Comparison of ENCODE assay signal across 5 cellular contexts in the genomic region with DNA sequence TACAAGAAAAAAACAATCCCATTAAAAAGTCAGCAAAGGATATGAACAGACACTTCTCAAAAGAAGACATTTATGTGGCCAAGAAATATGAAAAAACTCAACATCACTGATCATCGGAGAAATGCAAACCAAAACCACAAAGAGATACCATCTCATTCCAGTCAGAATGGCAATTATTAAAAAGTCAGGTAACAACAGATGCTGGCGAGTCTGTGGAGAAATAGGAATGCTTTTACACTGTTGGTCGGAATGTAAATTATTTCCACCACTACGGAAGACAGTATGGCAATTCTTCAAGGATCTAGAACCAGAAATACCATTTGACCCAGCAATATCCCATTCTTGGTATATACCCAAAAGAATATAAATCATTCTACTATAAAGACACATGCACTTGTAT.
DNase-seq lines count a peak whose midpoint lies in the region; TF ChIP-seq lines count a peak whose summit lies in the region.
"Not testable (repeated sequence)": the region's sequence is repeated elsewhere in the genome, so short reads cannot be mapped to it uniquely, and the experiment has no call there.

No MANE protein-coding gene starts in this region.

- TF ChIP-seq RAD21 in SK-N-SH (IDR thresholded peaks at IDR 0.05; ENCODE audit: low read length) = not testable (repeated sequence)

- not testable (repeated sequence) for H3K18ac ChIP-seq in trophoblast cell (ENCODE audit: low read length)

- H3K23ac ChIP-seq in trophoblast cell (ENCODE audit: low read length) = not testable (repeated sequence)

- H2BK12ac ChIP-seq in trophoblast cell (ENCODE audit: low read length) = not testable (repeated sequence)

- peaks cover 15 to 26% of the 10 kb centered on the region in 2 experiments for H3K36me3 ChIP-seq in SK-N-SH (replicated peaks in 1 of 2; ENCODE audit: control insufficient read depth in 1 of 2, insufficient read depth in 2 of 2, low read length in 1 of 2)
- not testable (repeated sequence) for H3K36me3 ChIP-seq in mammary epithelial cell (ENCODE audit: insufficient read depth, low read length); trophoblast cell (ENCODE audit: control insufficient read depth in 1 of 2, insufficient read depth in 2 of 2, low read length in 2 of 2)

- H3K27me3 ChIP-seq in SK-N-SH (ENCODE audit: insufficient read depth); mammary epithelial cell (ENCODE audit: insufficient read depth, low read length); trophoblast cell (ENCODE audit: insufficient read depth, low read length): not testable (repeated sequence)

- not testable (repeated sequence) for H3K27ac ChIP-seq in SK-N-SH (ENCODE audit: low read depth in 2 of 2, low read length in 1 of 2); mammary epithelial cell (ENCODE audit: insufficient read depth, low read depth, low read length); trophoblast cell (ENCODE audit: low read depth, low read length)

- H3K4ac ChIP-seq in trophoblast cell (ENCODE audit: low read depth, low read length) = not testable (repeated sequence)

- CTCF ChIA-PET in SK-N-SH (lab: Yijun Ruan, JAX); mammary epithelial cell (lab: Charles Lee; ENCODE audit: low non-redundant PET): not testable (repeated sequence)

- H2AK5ac ChIP-seq in trophoblast cell (ENCODE audit: low read length) = not testable (repeated sequence)

- DNase-seq in EH (ENCODE audit: low read depth) (peak; percentile 52), HFFc6 (peak; percentile 43), mammary epithelial cell (peak; percentile 46), trophoblast cell (peak; percentile 26 to 83)
- not testable (repeated sequence) for DNase-seq in SK-N-SH

- H2BK5ac ChIP-seq in trophoblast cell (ENCODE audit: low read depth, low read length, poor library complexity) = not testable (repeated sequence)

- 28% methylated on average over 4 of the region's 4 CpGs for WGBS in SK-N-SH (ENCODE audit: low lambda C conversion rate)
- WGBS in mammary epithelial cell (ENCODE audit: low coverage, missing lambda C conversion rate) = 7% methylated on average over 4 of the region's 4 CpGs
- WGBS in trophoblast cell (ENCODE audit: extremely low coverage, insufficient coverage, insufficient read length) = no CpG with 5 or more reads among the region's 4 CpGs

- dilution Hi-C loops in mammary epithelial cell (cut with HindIII; ENCODE audit: low sequenced_read_pairs) = not testable (repeated sequence)

- H3K14ac ChIP-seq in trophoblast cell (ENCODE audit: low read length) = not testable (repeated sequence)

- H4K91ac ChIP-seq in trophoblast cell (ENCODE audit: low read depth, low read length) = not testable (repeated sequence)

- intact Hi-C loops in mammary epithelial cell (cut with micrococcal nuclease) = not testable (repeated sequence)

- POLR2A ChIA-PET in SK-N-SH (lab: Yijun Ruan, JAX) = not testable (repeated sequence)

- not testable (repeated sequence) for BruUV-seq in mammary epithelial cell (replicated peaks; lab: Mats Ljungman, UMichigan)

- H2AFZ ChIP-seq in SK-N-SH (ENCODE audit: low read depth); mammary epithelial cell (ENCODE audit: low read depth, low read length); trophoblast cell (ENCODE audit: insufficient read depth, low read length, poor library complexity): not testable (repeated sequence)

- H3K4me1 ChIP-seq in SK-N-SH (ENCODE audit: control insufficient read depth in 1 of 2, insufficient read depth in 2 of 2, low read depth in 1 of 2, low read length in 1 of 2); mammary epithelial cell (ENCODE audit: insufficient read depth, low read length); trophoblast cell (ENCODE audit: control insufficient read depth in 1 of 2, insufficient read depth in 2 of 2, low read length in 2 of 2): not testable (repeated sequence)

- not testable (repeated sequence) for H3K27ac Mint-ChIP-seq in HFFc6

- not testable (repeated sequence) for H2BK120ac ChIP-seq in trophoblast cell (ENCODE audit: insufficient read depth, low read length, poor library complexity)

- not testable (repeated sequence) for H3K9me2 ChIP-seq in SK-N-SH

- in situ Hi-C loops in mammary epithelial cell (cut with MboI; ENCODE audit: low sequenced_read_pairs in 2 of 2) = not testable (repeated sequence)

- not testable (repeated sequence) for H3K9ac ChIP-seq in SK-N-SH; mammary epithelial cell (ENCODE audit: insufficient read depth, low read length); trophoblast cell (ENCODE audit: low read length)

- H3K4me3 Mint-ChIP-seq in HFFc6 = not testable (repeated sequence)

- H3K36me3 Mint-ChIP-seq in HFFc6 (ENCODE audit: low read depth) = peaks cover 79% of the 10 kb centered on the region

- H3K79me2 ChIP-seq in SK-N-SH (ENCODE audit: insufficient read depth); mammary epithelial cell (ENCODE audit: insufficient read depth, low read length); trophoblast cell (ENCODE audit: control insufficient read depth, insufficient read depth, low read length, poor library complexity): not testable (repeated sequence)

- H3K4me2 ChIP-seq in SK-N-SH; mammary epithelial cell (ENCODE audit: insufficient read depth, low read depth, low read length); trophoblast cell (ENCODE audit: low read length): not testable (repeated sequence)

- not testable (repeated sequence) for H3K4me1 Mint-ChIP-seq in HFFc6 (ENCODE audit: low read depth)

- H3K27me3 Mint-ChIP-seq in HFFc6 (ENCODE audit: insufficient read depth) = not testable (repeated sequence)

- H3K9me3 Mint-ChIP-seq in HFFc6 = peaks cover 38% of the 10 kb centered on the region

- not testable (repeated sequence) for TF ChIP-seq CTCF in HFFc6 (IDR thresholded peaks at IDR 0.05); SK-N-SH (IDR thresholded peaks at IDR 0.05); mammary epithelial cell (conservative IDR thresholded peaks at IDR 0.05 in 1 of 2, IDR thresholded peaks at IDR 0.05 in 1 of 2; ENCODE audit: extremely low read depth in 1 of 2, insufficient read depth in 1 of 2, low read depth in 1 of 2, low read length in 2 of 2)

- not testable (repeated sequence) for H4K12ac ChIP-seq in trophoblast cell (ENCODE audit: low read depth, low read length)

- TF ChIP-seq EP300 in SK-N-SH (IDR thresholded peaks at IDR 0.05; ENCODE audit: borderline replicate concordance in 1 of 2, low read depth in 1 of 2, low read length in 1 of 2) = not testable (repeated sequence)

- H3K4me3 ChIP-seq in SK-N-SH (ENCODE audit: low read depth in 2 of 2, low read length in 1 of 2); mammary epithelial cell (replicated peaks in 1 of 3; ENCODE audit: insufficient read depth in 1 of 3, low read depth in 2 of 3, low read length in 3 of 3); trophoblast cell (ENCODE audit: low read depth, low read length): not testable (repeated sequence)

- H3F3A ChIP-seq in SK-N-SH (replicated peaks; ENCODE audit: insufficient read depth) = not testable (repeated sequence)

- H3K79me1 ChIP-seq in trophoblast cell (ENCODE audit: low read length) = not testable (repeated sequence)

- H4K8ac ChIP-seq in trophoblast cell (ENCODE audit: low read depth, low read length) = not testable (repeated sequence)

- not testable (repeated sequence) for H4K20me1 ChIP-seq in SK-N-SH (ENCODE audit: insufficient read depth); mammary epithelial cell (ENCODE audit: insufficient read depth, low read length)

- not testable (repeated sequence) for H3K9me3 ChIP-seq in SK-N-SH; mammary epithelial cell (replicated peaks; ENCODE audit: insufficient read depth, low read length); trophoblast cell (ENCODE audit: insufficient read depth, low read depth, low read length)

TF ChIP-seq in SK-N-SH, 30 proteins besides CTCF, POLR2A, EP300 and RAD21:
- TF ChIP-seq TCF12 (IDR thresholded peaks at IDR 0.05) = 0 out of 2 replicates have a peak, but pooled peaks have one; percentile 11
